Comparison of ENCODE assay signal across 1 cellular context in genomic region chr6:16224409-16224808, GRCh38.
TF ChIP-seq lines count a peak whose summit lies in the region.

No MANE protein-coding gene starts in this region.

TF ChIP-seq in K562, 482 proteins besides CTCF, POLR2A, EP300 and RAD21 (continued from another document and continues in another):
- peak; percentile 70; the same call in 1 of the 2 replicates for TF ChIP-seq ZBTB17 (CRISPR knock-in tag; IDR thresholded peaks at IDR 0.05)
- TF ChIP-seq ZNF445 (CRISPR knock-in tag; IDR thresholded peaks at IDR 0.05; ENCODE audit: low read depth): no peak
- no peak for TF ChIP-seq RAD51 (IDR thresholded peaks at IDR 0.05; ENCODE audit: borderline replicate concordance, low read depth)
- 0 out of 2 replicates have a peak, but pooled peaks have one; percentile 18 for TF ChIP-seq ZNF75A (CRISPR knock-in tag; IDR thresholded peaks at IDR 0.05)
- peak; percentile 80 to 86 for TF ChIP-seq MNT (conservative IDR thresholded peaks at IDR 0.05)
- no peak for TF ChIP-seq ZNF444 (CRISPR knock-in tag; IDR thresholded peaks at IDR 0.05)
- TF ChIP-seq MTA3 (IDR thresholded peaks at IDR 0.05; ENCODE audit: borderline replicate concordance): peak; percentile 66; the same call in 1 of the 2 replicates
- TF ChIP-seq STAT5A (IDR thresholded peaks at IDR 0.05; ENCODE audit: borderline replicate concordance, low read length): peak; percentile 82
- peak; percentile 58; the same call in 1 of the 2 replicates for TF ChIP-seq JUND (IDR thresholded peaks at IDR 0.05; ENCODE audit: borderline replicate concordance, low read depth, low read length)
- no peak; the same call in 2 of the 3 replicates for TF ChIP-seq JUND (tag; IDR thresholded peaks at IDR 0.05; ENCODE audit: borderline replicate concordance, low read depth, low read length)
- TF ChIP-seq ZEB2 (IDR thresholded peaks at IDR 0.05): peak; percentile 74; the same call in 1 of the 2 replicates
- peak; percentile 22; the same call in 1 of the 2 replicates for TF ChIP-seq MTA1 (IDR thresholded peaks at IDR 0.05; ENCODE audit: borderline replicate concordance)
- TF ChIP-seq CBX8 (IDR thresholded peaks at IDR 0.05; ENCODE audit: borderline replicate concordance, extremely low read depth, low read depth, low read length, poor library complexity, severe bottlenecking): no peak
- peak; percentile 16; the same call in 1 of the 2 replicates for TF ChIP-seq HMG20B (CRISPR knock-in tag; IDR thresholded peaks at IDR 0.05)
- no peak for TF ChIP-seq NR1H2 (CRISPR knock-in tag; IDR thresholded peaks at IDR 0.05)
- TF ChIP-seq ZNF212 (CRISPR knock-in tag; IDR thresholded peaks at IDR 0.05): no peak
- no peak for TF ChIP-seq HSF4 (CRISPR knock-in tag; IDR thresholded peaks at IDR 0.05; ENCODE audit: borderline replicate concordance)
- TF ChIP-seq SAFB (IDR thresholded peaks at IDR 0.05; ENCODE audit: borderline replicate concordance, low read depth, low read length): no peak
- no peak for TF ChIP-seq MITF (IDR thresholded peaks at IDR 0.05)
- TF ChIP-seq TCF3 (CRISPR knock-in tag; IDR thresholded peaks at IDR 0.05): peak; percentile 97
- TF ChIP-seq SMAD1 (IDR thresholded peaks at IDR 0.05; ENCODE audit: low read depth, low read length, partially characterized antibody): no peak
- no peak for TF ChIP-seq NELFE (IDR thresholded peaks at IDR 0.05; ENCODE audit: insufficient read depth, insufficient read length)
- TF ChIP-seq NCOR1 (IDR thresholded peaks at IDR 0.05): peak; percentile 90
- no peak; the same call in 1 of the 2 replicates for TF ChIP-seq ZNF311 (CRISPR knock-in tag; IDR thresholded peaks at IDR 0.05)
- no peak for TF ChIP-seq ATF6 (CRISPR knock-in tag; IDR thresholded peaks at IDR 0.05)
- no peak for TF ChIP-seq ELF1 (tag; IDR thresholded peaks at IDR 0.05)
- no peak for TF ChIP-seq HNRNPK (IDR thresholded peaks at IDR 0.05; ENCODE audit: low read depth, low read length, poor library complexity, severe bottlenecking)
- peak; percentile 87 for TF ChIP-seq CBFA2T2 (conservative IDR thresholded peaks at IDR 0.05)
- TF ChIP-seq ESRRB (CRISPR knock-in tag; IDR thresholded peaks at IDR 0.05; ENCODE audit: borderline replicate concordance): no peak
- no peak for TF ChIP-seq RBM25 (IDR thresholded peaks at IDR 0.05; ENCODE audit: low read depth, low read length, severe bottlenecking)
- no peak for TF ChIP-seq TGIF2 (CRISPR knock-in tag; IDR thresholded peaks at IDR 0.05)
- no peak for TF ChIP-seq RFX1 (IDR thresholded peaks at IDR 0.05)
- TF ChIP-seq ATF7 (IDR thresholded peaks at IDR 0.05): peak; percentile 70
- no peak for TF ChIP-seq CSDE1 (IDR thresholded peaks at IDR 0.05)
- TF ChIP-seq ZNF263 (CRISPR knock-in tag; IDR thresholded peaks at IDR 0.05; ENCODE audit: borderline replicate concordance): peak; percentile 39; the same call in 1 of the 2 replicates
- TF ChIP-seq ZNF592 (IDR thresholded peaks at IDR 0.05): peak; percentile 83; the same call in 1 of the 2 replicates
- peak; percentile 94; the same call in 1 of the 2 replicates for TF ChIP-seq PML (IDR thresholded peaks at IDR 0.05; ENCODE audit: low read length)
- TF ChIP-seq NFATC3 (IDR thresholded peaks at IDR 0.05): no peak
- no peak for TF ChIP-seq BRD9 (IDR thresholded peaks at IDR 0.05; ENCODE audit: low read depth, partially characterized antibody)
- no peak for TF ChIP-seq TSHZ1 (CRISPR knock-in tag; IDR thresholded peaks at IDR 0.05)
- TF ChIP-seq SFPQ (IDR thresholded peaks at IDR 0.05; ENCODE audit: low read depth, low read length): no peak
- no peak for TF ChIP-seq ZNF408 (CRISPR knock-in tag; IDR thresholded peaks at IDR 0.05; ENCODE audit: low read depth)
- TF ChIP-seq MAX (CRISPR knock-in tag; IDR thresholded peaks at IDR 0.05): peak; percentile 85
- no peak for TF ChIP-seq ZNF165 (CRISPR knock-in tag; IDR thresholded peaks at IDR 0.05; ENCODE audit: borderline replicate concordance)
- TF ChIP-seq CCNT2 (IDR thresholded peaks at IDR 0.05; ENCODE audit: borderline replicate concordance, extremely low read depth, insufficient read length, low read depth, low read length): peak; percentile 82
- TF ChIP-seq DEAF1 (CRISPR knock-in tag; IDR thresholded peaks at IDR 0.05): no peak; the same call in none of the 2 replicates
- no peak for TF ChIP-seq ZFP36 (IDR thresholded peaks at IDR 0.05; ENCODE audit: low read depth, low read length, partially characterized antibody)
